Comparison of ENCODE assay signal across 8 cellular contexts in genomic region chr18:77068890-77069312, GRCh38.
DNase-seq lines count a peak whose midpoint lies in the region; ATAC-seq lines count a peak whose summit lies in the region.

No MANE protein-coding gene starts in this region.

- ATAC-seq in HG02938 (IDR thresholded peaks at IDR 0.05; ENCODE audit: unreplicated experiment), result peak; percentile 2
- no peak for ATAC-seq in central memory CD8-positive, alpha-beta T cell (replicated peaks; ENCODE audit: extremely low read depth, poor library complexity, severe bottlenecking)
- ATAC-seq in natural killer cell treated with Interleukin-12 subunit alpha and Interleukin-12 subunit beta and Interleukin-15 and Interleukin-18, amount 100 ng/mL, for 72 hours, result no peak

- H3K4me1 Mint-ChIP-seq in central memory CD8-positive, alpha-beta T cell, result peaks cover 94% of the 10 kb centered on the region
- peaks cover 90 to 94% of the 10 kb centered on the region in 2 donors for H3K4me1 Mint-ChIP-seq in natural killer cell treated with Interleukin-12 subunit alpha and Interleukin-12 subunit beta and Interleukin-15 and Interleukin-18, amount 100 ng/mL, for 72 hours (ENCODE audit: low read depth in 2 of 2)

- DNase-seq in ACHN (peak; percentile 16), cerebellar nuclear complex (lab: John Stamatoyannopoulos, UW) (no peak), DMS114 treated with DMSO at 0.1 percent for 48 hours (lab: John Stamatoyannopoulos, UW; ENCODE audit: unreplicated experiment) (no peak), ureter (ENCODE audit: low spot score) (no peak), NCI-H82 treated with DMSO at 0.1 percent for 48 hours (lab: John Stamatoyannopoulos, UW; ENCODE audit: unreplicated experiment) (no peak)
- DNase-seq in central memory CD8-positive, alpha-beta T cell (ENCODE audit: low spot score in 2 of 2), result no peak
- DNase-seq in natural killer cell treated with Interleukin-12 subunit alpha and Interleukin-12 subunit beta and Interleukin-15 and Interleukin-18, amount 100 ng/mL, for 72 hours (ENCODE audit: low spot score), result no peak

- in situ Hi-C loops in ACHN (cut with HindIII; ENCODE audit: low pct_ligation_motif_present, low pct_unique_long_range_greater_than_20kb, low sequenced_read_pairs), result no loop called here

- peak overlapping the region; percentile 71 for H3K4me3 Mint-ChIP-seq in central memory CD8-positive, alpha-beta T cell
- H3K4me3 Mint-ChIP-seq in natural killer cell treated with Interleukin-12 subunit alpha and Interleukin-12 subunit beta and Interleukin-15 and Interleukin-18, amount 100 ng/mL, for 72 hours, result peak overlapping the region; percentile 79

- H3K27me3 Mint-ChIP-seq in central memory CD8-positive, alpha-beta T cell, result no peaks in the 10 kb centered on the region
- H3K27me3 Mint-ChIP-seq in natural killer cell treated with Interleukin-12 subunit alpha and Interleukin-12 subunit beta and Interleukin-15 and Interleukin-18, amount 100 ng/mL, for 72 hours, result no peaks in the 10 kb centered on the region

- no peaks in the 10 kb centered on the region for H3K9me3 Mint-ChIP-seq in central memory CD8-positive, alpha-beta T cell
- no peaks in the 10 kb centered on the region for H3K9me3 Mint-ChIP-seq in natural killer cell treated with Interleukin-12 subunit alpha and Interleukin-12 subunit beta and Interleukin-15 and Interleukin-18, amount 100 ng/mL, for 72 hours

- H3K27ac Mint-ChIP-seq in central memory CD8-positive, alpha-beta T cell (ENCODE audit: low read depth), result peak overlapping the region; percentile 94
- peak overlapping the region; percentile 95 to 97 for H3K27ac Mint-ChIP-seq in natural killer cell treated with Interleukin-12 subunit alpha and Interleukin-12 subunit beta and Interleukin-15 and Interleukin-18, amount 100 ng/mL, for 72 hours

- H3K36me3 Mint-ChIP-seq in central memory CD8-positive, alpha-beta T cell (ENCODE audit: insufficient read depth), result peaks cover 68% of the 10 kb centered on the region
- H3K36me3 Mint-ChIP-seq in natural killer cell treated with Interleukin-12 subunit alpha and Interleukin-12 subunit beta and Interleukin-15 and Interleukin-18, amount 100 ng/mL, for 72 hours, result peaks cover 7% of the 10 kb centered on the region
